In the genomic region with DNA sequence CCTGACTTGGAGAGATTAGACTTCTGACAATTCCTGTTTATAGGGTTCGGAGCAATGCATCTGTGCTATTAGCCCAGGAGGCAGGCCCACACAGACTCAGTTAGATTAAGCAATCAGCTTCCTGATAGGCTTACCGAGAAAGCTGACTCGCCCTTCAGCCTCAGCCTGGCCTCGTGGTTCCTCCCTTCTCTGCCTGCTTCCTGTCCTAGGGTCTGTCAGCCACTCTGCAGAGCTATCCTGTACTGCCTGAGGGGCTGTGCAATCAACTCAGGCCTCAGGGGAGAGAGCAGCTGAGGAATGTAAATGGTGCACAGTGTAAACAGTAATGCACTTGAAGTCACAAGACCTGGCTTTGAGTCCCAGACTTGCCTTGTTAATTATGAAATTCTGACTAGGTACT, we compare ENCODE assay signal across 7 cellular contexts. TPM values are rescaled to one million over a fixed set of nuclear protein-coding genes. Genes with fewer than 3 reads are reported as not detected.
A peak's percentile ranks its signal among the peaks of the same experiment; 100 is the strongest.
DNase-seq lines count a peak whose midpoint lies in the region; ATAC-seq and TF ChIP-seq lines count a peak whose summit lies in the region.

No MANE protein-coding gene starts in this region.

- H3K9me3 ChIP-seq in endodermal cell (ENCODE audit: control insufficient read depth, low read length): no peaks in the 10 kb centered on the region
- H3K9me3 ChIP-seq in vagina: no peaks in the 10 kb centered on the region

- H3K36me3 Mint-ChIP-seq in endodermal cell (ENCODE audit: low read depth) (no peaks in the 10 kb centered on the region), natural killer cell (no peaks in the 10 kb centered on the region)

- H3K4me1 ChIP-seq in endodermal cell (ENCODE audit: control insufficient read depth, insufficient read depth, low read length) (no peaks in the 10 kb centered on the region), vagina (peaks cover 11% of the 10 kb centered on the region)

- TF ChIP-seq CTCF in endodermal cell (conservative IDR thresholded peaks at IDR 0.05) (no peak), natural killer cell (IDR thresholded peaks at IDR 0.05) (no peak), GM13976 (IDR thresholded peaks at IDR 0.05; ENCODE audit: borderline replicate concordance, control extremely low read depth, extremely low read depth, insufficient read depth, missing control alignments) (no peak), vagina (IDR thresholded peaks at IDR 0.05) (no peak)

- H3K4me3 Mint-ChIP-seq in endodermal cell: no peak overlapping the region
- no peak overlapping the region for H3K4me3 Mint-ChIP-seq in natural killer cell

- no peaks in the 10 kb centered on the region for H3K9me3 Mint-ChIP-seq in endodermal cell
- H3K9me3 Mint-ChIP-seq in natural killer cell: no peaks in the 10 kb centered on the region

- H3K4me1 Mint-ChIP-seq in endodermal cell: no peaks in the 10 kb centered on the region
- H3K4me1 Mint-ChIP-seq in natural killer cell: peaks cover 8 to 9% of the 10 kb centered on the region in 2 donors

- H3K27me3 Mint-ChIP-seq in endodermal cell (ENCODE audit: insufficient read depth): no peaks in the 10 kb centered on the region
- H3K27me3 Mint-ChIP-seq in natural killer cell (ENCODE audit: low read depth in 2 of 2): peaks cover 3 to 27% of the 10 kb centered on the region in 2 donors

- H3K36me3 ChIP-seq in endodermal cell (ENCODE audit: control insufficient read depth, insufficient read depth, low read length) (no peaks in the 10 kb centered on the region), vagina (no peaks in the 10 kb centered on the region)

- H3K27me3 ChIP-seq in endodermal cell (ENCODE audit: control insufficient read depth, insufficient read depth, low read length, poor library complexity, severe bottlenecking) (no peaks in the 10 kb centered on the region), vagina (no peaks in the 10 kb centered on the region)

- intact Hi-C loops in natural killer cell (cut with micrococcal nuclease) (no loop called here), vagina (cut with DNase I) (no loop called here)

- 71 to 90% methylated on average over 1 to 4 of the region's 4 CpGs for WGBS in endodermal cell (ENCODE audit: insufficient coverage in 1 of 2, insufficient read length in 1 of 2), 2 experiments

- no peak overlapping the region for H3K9ac ChIP-seq in endodermal cell (ENCODE audit: extremely low read depth, low read length, poor library complexity, severe bottlenecking)

- H3K27ac Mint-ChIP-seq in endodermal cell (no peak overlapping the region), natural killer cell (no peak overlapping the region)

- no peak overlapping the region for H3K27ac ChIP-seq in endodermal cell (ENCODE audit: low read depth, low read length)
- no peak overlapping the region for H3K27ac ChIP-seq in vagina

- DNase-seq in MV-4-11 (lab: John Stamatoyannopoulos, UW): peak; percentile 96
- DNase-seq in endodermal cell: peak; percentile 62
- no peak for DNase-seq in natural killer cell
- no peak for DNase-seq in GM13976 (ENCODE audit: low spot score)
- no peak for DNase-seq in vagina (ENCODE audit: extremely low spot score in 2 of 2)

- in situ Hi-C loops in GM13976 (cut with MboI; ENCODE audit: low sequenced_read_pairs, unreplicated experiment): no loop called here

- peak; percentile 59 for ATAC-seq in GM19351 (IDR thresholded peaks at IDR 0.05; ENCODE audit: unreplicated experiment)
- peak in 2 of 3 donors; percentile 43 to 57 for ATAC-seq in natural killer cell
- no peak for ATAC-seq in HG03139 (IDR thresholded peaks at IDR 0.05; ENCODE audit: unreplicated experiment)

- TF ChIP-seq POLR2A in vagina (IDR thresholded peaks at IDR 0.05): no peak

- no peak overlapping the region for H3K4me3 ChIP-seq in endodermal cell (ENCODE audit: low read length)
- H3K4me3 ChIP-seq in vagina: no peak overlapping the region

RNA-seq across cellular contexts. Expression of gene HTR2A, which starts 30.7 kb away (rescaled TPM):
- total RNA-seq in endodermal cell: not detected
- 0.50 TPM for polyA plus RNA-seq in endodermal cell (2013, experiment 1 of 2)
- polyA plus RNA-seq in endodermal cell (2013, experiment 2 of 2): 0.29 TPM
- total RNA-seq in natural killer cell: not detected
- 2.2 TPM for total RNA-seq in vagina

Comparison
In these comparisons a context has a peak if more than half of its experiments do, and no peak if none do; other contexts are left out.
1. DNase-seq: peak in MV-4-11 (single experiment) and endodermal cell (single experiment); none in natural killer cell (single experiment), GM13976 (single experiment) and vagina (0 of 2).